ENCODE assay signal across 13 cellular contexts in the genomic region with DNA sequence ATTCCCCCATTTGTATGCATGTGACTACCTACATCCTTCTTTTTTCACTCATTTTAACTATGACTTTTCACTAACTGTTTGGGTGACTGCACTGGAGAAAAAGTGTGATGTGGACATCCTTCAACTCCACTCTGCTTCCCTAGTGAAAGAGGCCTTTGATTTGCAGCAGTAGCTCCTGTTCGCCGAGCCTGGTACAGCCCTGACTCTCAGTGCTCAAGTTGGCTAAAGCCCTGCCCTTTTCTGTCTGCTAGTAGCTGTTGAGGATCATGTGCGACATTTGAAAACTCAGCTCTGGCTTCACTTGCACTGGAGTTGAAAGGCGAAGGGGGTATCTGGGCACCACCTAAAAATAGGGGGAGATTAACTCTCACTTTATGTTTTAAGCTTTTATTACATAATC. TPM values are rescaled to one million over a fixed set of nuclear protein-coding genes. Genes with fewer than 3 reads are reported as not detected.
"Had no signal": no experiment of that assay in that cellular context is flagged by ENCODE, and none has a peak within 500 bp of the region (broad histone marks: within the 10 kb centered on the region; RNA-seq: fewer than 3 reads in every experiment).

No MANE protein-coding gene starts in this region.

- ATAC-seq: pancreas, right cardiac atrium had no signal

- H3K27ac ChIP-seq: pancreas had no signal

- H3K27me3 ChIP-seq: pancreas had no signal

- DNase-seq: activated CD4-positive, alpha-beta T cell treated with anti-CD3 and anti-CD28 coated beads, Interleukin-2, amount 50 U/mL, for 1 hour; activated CD4-positive, CD25-positive, alpha-beta regulatory T cell; activated T-cell treated with anti-CD3 and anti-CD28 coated beads for 4 hours; effector CD8-positive, alpha-beta T cell; immature natural killer cell; mesendoderm; pancreas; right cardiac atrium; SHP77 treated with DMSO at 0.1 percent for 48 hours; spleen; stimulated activated naive CD4-positive, alpha-beta T cell treated with Interleukin-2 at 50 U/mL for 16 hours; T-helper 2 cell had no signal

- H3K9me3 ChIP-seq: pancreas, spleen had no signal

- H3K4me1 ChIP-seq: pancreas had no signal

- H3K36me3 ChIP-seq: pancreas had no signal

- H3K4me3 ChIP-seq: pancreas, spleen had no signal

RNA-seq across cellular contexts. Expression of gene DAAM2, which starts 42.1 kb away (rescaled TPM):
- total RNA-seq: activated CD8-positive, alpha-beta memory T cell treated with anti-CD3 and anti-CD28 coated beads for 36 hours had no signal
